ENCODE assay signal across 23 cellular contexts in genomic region chr2:173165443-173166234, GRCh38.
"Had no signal": no experiment of that assay in that cellular context is flagged by ENCODE, and none has a peak within 500 bp of the region (broad histone marks: within the 10 kb centered on the region; RNA-seq: fewer than 3 reads in every experiment).

No MANE protein-coding gene starts in this region.

- DNase-seq: activated CD4-positive, alpha-beta memory T cell treated with anti-CD3 and anti-CD28 coated beads for 36 hours; activated CD4-positive, alpha-beta T cell treated with anti-CD3 and anti-CD28 coated beads, Interleukin-2, amount 10 ng/mL, durations not matched to agents 7 days and 5 days; activated CD4-positive, CD25-positive, alpha-beta regulatory T cell; activated CD8-positive, alpha-beta memory T cell treated with anti-CD3 and anti-CD28 coated beads for 24 hours; activated effector memory CD4-positive, alpha-beta T cell treated with anti-CD3 and anti-CD28 coated beads, Interleukin-2, amount 50 U/mL, for 16 hours; activated naive CD4-positive, alpha-beta T cell treated with Interleukin-2 at 50 U/mL for 16 hours; activated naive CD8-positive, alpha-beta T cell treated with anti-CD3 and anti-CD28 coated beads, Interleukin-2, amount 50 U/mL, for 24 hours; activated T-cell treated with anti-CD3 and anti-CD28 coated beads, Interleukin-2, amount 50 U/mL, for 4 hours; amniotic stem cell; body of pancreas; central memory CD4-positive, alpha-beta T cell; NCI-H1436 treated with DMSO at 0.1 percent for 48 hours; NCI-H187; NCI-H2081; NCI-H510A treated with DMSO at 0.1 percent for 48 hours; NCI-H69; PC-3; SIG-M5; T-helper 17 cell; T-helper 9 cell had no signal

- H3K27me3 ChIP-seq: ascending aorta, body of pancreas had no signal

- H3K9me3 ChIP-seq: ascending aorta, body of pancreas had no signal

- H3K27ac ChIP-seq: ascending aorta, body of pancreas had no signal

- H3K36me3 ChIP-seq: ascending aorta had no signal

- H3K4me3 ChIP-seq: ascending aorta, body of pancreas had no signal

- ATAC-seq: activated naive CD4-positive, alpha-beta T cell treated with anti-CD3 and anti-CD28 coated beads, Interleukin-2, amount 50 U/mL, for 72 hours; activated naive CD8-positive, alpha-beta T cell treated with anti-CD3 and anti-CD28 coated beads, Interleukin-2, amount 50 U/mL, for 24 hours; activated T-cell treated with anti-CD3 and anti-CD28 coated beads, Interleukin-2, amount 50 U/mL, for 4 hours; body of pancreas; PC-3; T-helper 17 cell had no signal

- FAIRE-seq: bronchial epithelial cell had no signal
